ENCODE assay signal across 8 cellular contexts in genomic region chr6:36759177-36759757, GRCh38.
A peak's percentile ranks its signal among the peaks of the same experiment; 100 is the strongest.
DNase-seq lines count a peak whose midpoint lies in the region; ATAC-seq and TF ChIP-seq lines count a peak whose summit lies in the region.

No MANE protein-coding gene starts in this region.

- no peak overlapping the region for H2AFZ ChIP-seq in neural progenitor cell (replicated peaks)

- H3K79me2 ChIP-seq in neural progenitor cell (ENCODE audit: low read depth) = no peaks in the 10 kb centered on the region

- peaks cover 9% of the 10 kb centered on the region for H3K27me3 Mint-ChIP-seq in neural progenitor cell (ENCODE audit: insufficient read depth, low read depth)

- TF ChIP-seq CTCF in GM12865 (IDR thresholded peaks at IDR 0.05; ENCODE audit: insufficient read depth, low read depth, low read length, missing control alignments) (peak; percentile 99), neural progenitor cell (IDR thresholded peaks at IDR 0.05) (peak; percentile 99)

- H3K27ac ChIP-seq in neural progenitor cell = no peak overlapping the region

- no peaks in the 10 kb centered on the region for H3K9me3 Mint-ChIP-seq in neural progenitor cell

- peaks cover 8% of the 10 kb centered on the region for H3K4me1 ChIP-seq in neural progenitor cell

- DNase-seq in GM12865 (ENCODE audit: low read depth) = peak; percentile 87
- peak; percentile 53 for DNase-seq in LHCN-M2 (ENCODE audit: low read depth)
- peak; percentile 61 for DNase-seq in RPMI7951 (ENCODE audit: low read depth)
- DNase-seq in activated T-helper 1 cell treated with Interleukin-2 at 50 U/mL for 16 hours (ENCODE audit: low read depth) = peak; percentile 70
- DNase-seq in fibroblast of peridontal ligament (ENCODE audit: extremely low read depth) = peak; percentile 75
- DNase-seq in neural progenitor cell (ENCODE audit: low spot score) = peak; percentile 87
- DNase-seq in stromal cell of bone marrow (ENCODE audit: low read depth) = peak; percentile 41

- no peak overlapping the region for H3K4me2 ChIP-seq in neural progenitor cell

- H3K36me3 Mint-ChIP-seq in neural progenitor cell = no peaks in the 10 kb centered on the region

- H3K27ac Mint-ChIP-seq in neural progenitor cell = no peak overlapping the region

- H3F3A ChIP-seq in neural progenitor cell (ENCODE audit: low read depth) = peaks cover 9% of the 10 kb centered on the region

- H4K20me1 ChIP-seq in neural progenitor cell (ENCODE audit: low read depth) = no peaks in the 10 kb centered on the region

- H3K9me3 ChIP-seq in neural progenitor cell (ENCODE audit: low read depth) = no peaks in the 10 kb centered on the region

- H3K4me1 Mint-ChIP-seq in neural progenitor cell = peaks cover 10% of the 10 kb centered on the region

- no peaks in the 10 kb centered on the region for H3K27me3 ChIP-seq in neural progenitor cell

- H3K9ac ChIP-seq in neural progenitor cell = no peak overlapping the region

- H3K4me3 Mint-ChIP-seq in neural progenitor cell = no peak overlapping the region

- H3K4me3 ChIP-seq in GM12865 (ENCODE audit: low read depth, low read length) = no peak overlapping the region
- no peak overlapping the region for H3K4me3 ChIP-seq in neural progenitor cell

- H3K36me3 ChIP-seq in neural progenitor cell = no peaks in the 10 kb centered on the region

- no peak for ATAC-seq in HG02970 (IDR thresholded peaks at IDR 0.05; ENCODE audit: low FRiP score, unreplicated experiment)
